ENCODE assay signal across 18 cellular contexts in genomic region chr11:45472713-45473317, GRCh38.
DNase-seq lines count a peak whose midpoint lies in the region; ATAC-seq and TF ChIP-seq lines count a peak whose summit lies in the region.
"Had no signal": no experiment of that assay in that cellular context is flagged by ENCODE, and none has a peak within 500 bp of the region (broad histone marks: within the 10 kb centered on the region; RNA-seq: fewer than 3 reads in every experiment).

No MANE protein-coding gene starts in this region.

- H3K36me3 ChIP-seq in neuronal stem cell (replicated peaks in 1 of 2; ENCODE audit: control insufficient read depth in 2 of 2, insufficient read depth in 2 of 2, low read length in 2 of 2) = no peaks in the 10 kb centered on the region

- DNase-seq in DMS153 (lab: John Stamatoyannopoulos, UW) (peak; percentile 56), NCI-H748 (lab: John Stamatoyannopoulos, UW; ENCODE audit: unreplicated experiment) (peak; percentile 65), glutamatergic neuron (no peak), neuronal stem cell (ENCODE audit: low spot score) (no peak), activated T-cell treated with anti-CD3 and anti-CD28 coated beads for 4 hours (no peak)
- DNase-seq: Calu3; CD4-positive, alpha-beta memory T cell; GOT3; Karpas-422; NCI-H1417 treated with DMSO at 0.1 percent for 48 hours; NCI-H1930; NCI-H526 treated with DMSO at 0.1 percent for 48 hours; SIG-M5 had no signal

- no peaks in the 10 kb centered on the region for H3K79me1 ChIP-seq in neuronal stem cell (ENCODE audit: low read depth, low read length)

- H3K18ac ChIP-seq in neuronal stem cell (ENCODE audit: low read length) = peak overlapping the region; percentile 46

- H3K9ac ChIP-seq in neuronal stem cell (ENCODE audit: low read depth, low read length, poor library complexity) = no peak overlapping the region

- no peak overlapping the region for H2AK5ac ChIP-seq in neuronal stem cell (ENCODE audit: low read depth, low read length)

- no CpG with 5 or more reads among the region's 14 CpGs for WGBS in neuronal stem cell (ENCODE audit: extremely low coverage in 2 of 2, insufficient read length in 2 of 2, insufficient replicate concordance in 1 of 2), 2 donors

- no peak overlapping the region for H3K4me2 ChIP-seq in neuronal stem cell (ENCODE audit: insufficient read depth, low read length, poor library complexity, severe bottlenecking)
- H3K4me2 ChIP-seq: A549 had no signal

- H3K4me1 Mint-ChIP-seq in glutamatergic neuron (ENCODE audit: low read depth, unreplicated experiment) = peaks cover 19% of the 10 kb centered on the region
- H3K4me1 Mint-ChIP-seq: CD4-positive, alpha-beta memory T cell; IgD-negative memory B cell had no signal

- no peak overlapping the region for H2BK5ac ChIP-seq in neuronal stem cell (ENCODE audit: low read length)

- TF ChIP-seq CTCF in glutamatergic neuron (IDR thresholded peaks at IDR 0.05; ENCODE audit: partially characterized antibody, unreplicated experiment) = no peak

- peak overlapping the region; percentile 95 for H3K27ac Mint-ChIP-seq in glutamatergic neuron (ENCODE audit: unreplicated experiment)
- H3K27ac Mint-ChIP-seq: CD4-positive, alpha-beta memory T cell; IgD-negative memory B cell had no signal

- no peak overlapping the region for H2AFZ ChIP-seq in neuronal stem cell (ENCODE audit: low read length)

- H3K14ac ChIP-seq in neuronal stem cell (ENCODE audit: low read length) = peak overlapping the region; percentile 60

- H3K9me3 Mint-ChIP-seq in glutamatergic neuron (ENCODE audit: unreplicated experiment) = peaks cover 4% of the 10 kb centered on the region
- H3K9me3 Mint-ChIP-seq: IgD-negative memory B cell had no signal

- H3K4me3 ChIP-seq in neuronal stem cell (ENCODE audit: low read length in 2 of 2) = no peak overlapping the region
- H3K4me3 ChIP-seq: A549 had no signal

- peaks cover 0 to 12% (median 0%) of the 10 kb centered on the region in 3 experiments for H3K27me3 ChIP-seq in neuronal stem cell (ENCODE audit: control insufficient read depth in 3 of 3, insufficient read depth in 3 of 3, low read depth in 1 of 3, low read length in 3 of 3)

- H3K27me3 Mint-ChIP-seq in glutamatergic neuron (ENCODE audit: unreplicated experiment) = peaks cover 3% of the 10 kb centered on the region

- H3K36me3 Mint-ChIP-seq in glutamatergic neuron (ENCODE audit: unreplicated experiment) = no peaks in the 10 kb centered on the region
- H3K36me3 Mint-ChIP-seq: CD4-positive, alpha-beta memory T cell had no signal

- H3K4me1 ChIP-seq in neuronal stem cell (ENCODE audit: control insufficient read depth in 2 of 2, insufficient read depth in 1 of 2, low read depth in 1 of 2, low read length in 2 of 2) = peaks cover 8 to 18% of the 10 kb centered on the region in 2 donors
- H3K4me1 ChIP-seq: A549 had no signal

- no peak overlapping the region for H3K27ac ChIP-seq in neuronal stem cell (replicated peaks; ENCODE audit: low read length)
- H3K27ac ChIP-seq: A549 had no signal

- no peaks in the 10 kb centered on the region for H3K9me3 ChIP-seq in neuronal stem cell (replicated peaks in 1 of 2; ENCODE audit: control insufficient read depth in 2 of 2, insufficient read depth in 1 of 2, low read depth in 1 of 2, low read length in 2 of 2)
- H3K9me3 ChIP-seq: A549 had no signal

- ATAC-seq in GM18867 (IDR thresholded peaks at IDR 0.05; ENCODE audit: unreplicated experiment) (no peak), HG03571 (IDR thresholded peaks at IDR 0.05; ENCODE audit: unreplicated experiment) (no peak)
- ATAC-seq: SK-N-SH treated with all-trans-retinoic acid at 6 μM for 48 hours had no signal

- no peak overlapping the region for H3K23ac ChIP-seq in neuronal stem cell (ENCODE audit: low read depth, low read length, poor library complexity)

- H4K91ac ChIP-seq in neuronal stem cell (ENCODE audit: low read depth, low read length, poor library complexity) = no peak overlapping the region

- H4K8ac ChIP-seq in neuronal stem cell (ENCODE audit: low read depth, low read length) = no peak overlapping the region

- no peak overlapping the region for H3K4ac ChIP-seq in neuronal stem cell (ENCODE audit: low read length)

- no peak overlapping the region for H2BK120ac ChIP-seq in neuronal stem cell (ENCODE audit: low read depth, low read length)

- no peak overlapping the region for H3K4me3 Mint-ChIP-seq in glutamatergic neuron (ENCODE audit: unreplicated experiment)
- H3K4me3 Mint-ChIP-seq: CD4-positive, alpha-beta memory T cell had no signal

- no peak overlapping the region for H2BK15ac ChIP-seq in neuronal stem cell (ENCODE audit: low read length)

- H2BK12ac ChIP-seq in neuronal stem cell (ENCODE audit: low read length) = no peak overlapping the region

Comparison
In these comparisons a context has a peak if more than half of its experiments do, and no peak if none do; other contexts are left out.
1. DNase-seq: peak in DMS153 (single experiment) and NCI-H748 (single experiment); none in glutamatergic neuron (single experiment), neuronal stem cell (single experiment) and activated T-cell treated with anti-CD3 and anti-CD28 coated beads for 4 hours (single experiment).